25 cellular contexts compared by ENCODE assay signal in the genomic region with DNA sequence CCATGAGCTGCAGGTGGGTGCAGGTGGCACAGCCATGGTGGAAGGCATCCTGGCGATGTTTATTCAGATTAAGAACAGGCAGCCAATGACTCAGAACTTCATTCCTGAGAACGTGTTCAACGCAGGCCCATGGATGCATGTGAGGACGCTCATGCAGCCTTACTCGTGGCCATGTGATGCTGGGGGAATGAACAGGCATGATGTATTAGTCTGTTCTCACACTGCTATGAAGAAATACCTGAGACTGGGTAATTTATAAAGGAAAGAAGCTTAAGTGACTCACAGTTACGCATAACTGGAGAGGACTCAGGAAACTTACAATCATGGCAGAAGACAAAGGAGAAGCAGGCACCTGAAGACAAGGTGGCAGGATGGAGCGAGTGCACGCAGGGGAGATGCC.
"Had no signal": no experiment of that assay in that cellular context is flagged by ENCODE, and none has a peak within 500 bp of the region (broad histone marks: within the 10 kb centered on the region; RNA-seq: fewer than 3 reads in every experiment).

No MANE protein-coding gene starts in this region.

- H3K27ac Mint-ChIP-seq: dendritic cell treated with granulocyte-macrophage colony-stimulating factor and Interleukin-4, amounts not matched to agents 40 ng/mL and 50 ng/mL, for 4 days; endodermal cell; memory B cell; natural killer cell; stimulated activated naive B cell treated with anti-CD40 and anti-IgM and Interleukin-4, amounts not matched to agents 10 μg/mL and 1 μg/mL and 100 μg/mL, for 72 hours; stimulated activated naive CD8-positive, alpha-beta T cell treated with anti-CD3 and anti-CD28 coated beads, Interleukin-15, amount 100 ng/mL, for 72 hours had no signal

- H3K36me3 ChIP-seq: colonic mucosa, gastroesophageal sphincter, heart left ventricle, left ventricle myocardium inferior, lower lobe of right lung, neutrophil, pancreas, right lobe of liver, suprapubic skin, transverse colon, vagina had no signal

- H3K4me1 ChIP-seq: colonic mucosa, gastroesophageal sphincter, heart left ventricle, left ventricle myocardium inferior, lower lobe of right lung, pancreas, right lobe of liver, suprapubic skin, transverse colon, vagina had no signal

- H3K4me3 Mint-ChIP-seq: dendritic cell treated with granulocyte-macrophage colony-stimulating factor and Interleukin-4, amounts not matched to agents 40 ng/mL and 50 ng/mL, for 4 days; endodermal cell; memory B cell; natural killer cell; stimulated activated naive B cell treated with anti-CD40 and anti-IgM and Interleukin-4, amounts not matched to agents 10 μg/mL and 1 μg/mL and 100 μg/mL, for 72 hours; stimulated activated naive CD8-positive, alpha-beta T cell treated with anti-CD3 and anti-CD28 coated beads, Interleukin-15, amount 100 ng/mL, for 72 hours had no signal

- H3K4me3 ChIP-seq: colonic mucosa, gastroesophageal sphincter, heart left ventricle, hepatocyte, left ventricle myocardium inferior, lower lobe of right lung, pancreas, right lobe of liver, suprapubic skin, transverse colon, vagina had no signal

- H3K27me3 ChIP-seq: colonic mucosa, gastroesophageal sphincter, heart left ventricle, hepatocyte, pancreas, right lobe of liver, suprapubic skin, transverse colon, vagina had no signal

- DNase-seq: colonic mucosa; effector CD8-positive, alpha-beta T cell; endodermal cell; erythroblast; foreskin fibroblast; heart left ventricle; left colon; left ventricle myocardium inferior; lower lobe of right lung; natural killer cell; pancreas; right lobe of liver; small intestine; stimulated activated CD4-positive, alpha-beta T cell treated with anti-CD3 and anti-CD28 coated beads, Interleukin-15, amount 100 ng/mL, for 24 hours; stimulated activated CD4-positive, alpha-beta T cell treated with anti-CD3 and anti-CD28 coated beads, Interleukin-2, amount 100 ng/mL, for 48 hours; stimulated activated naive B cell treated with anti-CD40 and anti-IgM and Interleukin-4, amounts not matched to agents 10 μg/mL and 1 μg/mL and 100 μg/mL, for 72 hours; stimulated activated naive CD8-positive, alpha-beta T cell treated with anti-CD3 and anti-CD28 coated beads, Interleukin-15, amount 100 ng/mL, for 72 hours; transverse colon had no signal

- H3K9me3 ChIP-seq: colonic mucosa, pancreas had no signal

- H3K27me3 Mint-ChIP-seq: memory B cell; stimulated activated naive B cell treated with anti-CD40 and anti-IgM and Interleukin-4, amounts not matched to agents 10 μg/mL and 1 μg/mL and 100 μg/mL, for 72 hours; stimulated activated naive CD8-positive, alpha-beta T cell treated with anti-CD3 and anti-CD28 coated beads, Interleukin-15, amount 100 ng/mL, for 72 hours had no signal

- H3K27ac ChIP-seq: colonic mucosa, gastroesophageal sphincter, heart left ventricle, hepatocyte, left ventricle myocardium inferior, lower lobe of right lung, neutrophil, pancreas, right lobe of liver, suprapubic skin, transverse colon, vagina had no signal

- FAIRE-seq: pancreas, small intestine had no signal

- H3K4me1 Mint-ChIP-seq: endodermal cell; memory B cell; natural killer cell; stimulated activated naive B cell treated with anti-CD40 and anti-IgM and Interleukin-4, amounts not matched to agents 10 μg/mL and 1 μg/mL and 100 μg/mL, for 72 hours; stimulated activated naive CD8-positive, alpha-beta T cell treated with anti-CD3 and anti-CD28 coated beads, Interleukin-15, amount 100 ng/mL, for 72 hours had no signal

- ATAC-seq: gastroesophageal sphincter; heart left ventricle; left colon; lower lobe of right lung; natural killer cell; pancreas; right lobe of liver; stimulated activated naive B cell treated with anti-CD40 and anti-IgM and Interleukin-4, amounts not matched to agents 10 μg/mL and 1 μg/mL and 100 μg/mL, for 72 hours; stimulated activated naive CD8-positive, alpha-beta T cell treated with anti-CD3 and anti-CD28 coated beads, Interleukin-15, amount 100 ng/mL, for 72 hours had no signal
